Comparison of ENCODE assay signal across 2 cellular contexts in the genomic region with DNA sequence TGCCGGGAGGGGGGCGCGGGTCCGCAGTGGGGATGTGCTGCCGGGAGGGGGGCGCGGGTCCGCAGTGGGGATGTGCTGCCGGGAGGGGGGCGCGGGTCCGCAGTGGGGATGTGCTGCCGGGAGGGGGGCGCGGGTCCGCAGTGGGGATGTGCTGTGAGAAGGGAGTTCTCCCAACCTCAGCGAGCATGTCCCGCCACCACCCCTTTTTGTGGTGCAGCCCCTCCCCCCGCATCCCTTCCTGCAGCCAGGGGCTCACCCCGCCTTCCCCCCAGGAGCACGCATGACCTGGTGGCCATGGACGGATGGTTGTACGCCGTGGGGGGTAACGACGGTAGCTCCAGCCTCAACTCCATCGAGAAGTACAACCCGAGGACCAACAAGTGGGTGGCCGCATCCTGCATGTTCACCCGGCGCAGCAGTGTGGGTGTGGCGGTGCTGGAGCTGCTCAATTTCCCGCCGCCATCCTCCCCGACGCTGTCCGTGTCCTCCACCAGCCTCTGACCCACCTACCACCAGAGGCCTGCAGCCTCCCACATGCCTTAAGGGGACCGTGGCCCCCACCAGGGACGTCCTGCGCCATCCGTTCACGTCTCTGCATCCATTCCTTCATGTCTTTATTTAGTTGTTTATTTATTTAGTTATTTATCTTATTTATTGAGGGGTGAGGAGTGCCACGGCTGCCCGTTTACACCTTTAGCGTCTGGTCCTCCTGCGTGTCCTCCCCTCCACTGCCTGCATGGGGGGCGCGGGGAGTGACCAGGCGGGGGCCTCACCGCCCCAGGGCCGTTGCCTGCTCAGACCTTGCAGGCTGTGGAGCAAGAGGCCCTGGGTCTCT.
TF ChIP-seq lines count a peak whose summit lies in the region.

No MANE protein-coding gene starts in this region.

TF ChIP-seq in IMR-90, 13 proteins besides CTCF, POLR2A, EP300 and RAD21:
- no peak for TF ChIP-seq NFE2L2 (IDR thresholded peaks at IDR 0.05; ENCODE audit: low read depth, low read length)
- TF ChIP-seq RCOR1 (IDR thresholded peaks at IDR 0.05; ENCODE audit: insufficient replicate concordance, low read length): no peak
TF ChIP-seq in IMR-90: peak in this region for 0.

TF ChIP-seq in GM12878, 131 proteins besides CTCF, POLR2A, EP300 and RAD21:
- TF ChIP-seq BACH1 (IDR thresholded peaks at IDR 0.05; ENCODE audit: borderline replicate concordance) (no peak), ZNF217 (IDR thresholded peaks at IDR 0.05) (no peak), SMARCA5 (IDR thresholded peaks at IDR 0.05) (no peak), BMI1 (IDR thresholded peaks at IDR 0.05; ENCODE audit: borderline replicate concordance) (no peak), SP1 (IDR thresholded peaks at IDR 0.05; ENCODE audit: low read depth, low read length) (no peak), YY1 (IDR thresholded peaks at IDR 0.05; ENCODE audit: low read depth, low read length) (no peak), NFIC (IDR thresholded peaks at IDR 0.05; ENCODE audit: low read depth, low read length) (no peak), CHD1 (IDR thresholded peaks at IDR 0.05; ENCODE audit: low read depth, low read length) (no peak)
- TF ChIP-seq, protein P1, sequence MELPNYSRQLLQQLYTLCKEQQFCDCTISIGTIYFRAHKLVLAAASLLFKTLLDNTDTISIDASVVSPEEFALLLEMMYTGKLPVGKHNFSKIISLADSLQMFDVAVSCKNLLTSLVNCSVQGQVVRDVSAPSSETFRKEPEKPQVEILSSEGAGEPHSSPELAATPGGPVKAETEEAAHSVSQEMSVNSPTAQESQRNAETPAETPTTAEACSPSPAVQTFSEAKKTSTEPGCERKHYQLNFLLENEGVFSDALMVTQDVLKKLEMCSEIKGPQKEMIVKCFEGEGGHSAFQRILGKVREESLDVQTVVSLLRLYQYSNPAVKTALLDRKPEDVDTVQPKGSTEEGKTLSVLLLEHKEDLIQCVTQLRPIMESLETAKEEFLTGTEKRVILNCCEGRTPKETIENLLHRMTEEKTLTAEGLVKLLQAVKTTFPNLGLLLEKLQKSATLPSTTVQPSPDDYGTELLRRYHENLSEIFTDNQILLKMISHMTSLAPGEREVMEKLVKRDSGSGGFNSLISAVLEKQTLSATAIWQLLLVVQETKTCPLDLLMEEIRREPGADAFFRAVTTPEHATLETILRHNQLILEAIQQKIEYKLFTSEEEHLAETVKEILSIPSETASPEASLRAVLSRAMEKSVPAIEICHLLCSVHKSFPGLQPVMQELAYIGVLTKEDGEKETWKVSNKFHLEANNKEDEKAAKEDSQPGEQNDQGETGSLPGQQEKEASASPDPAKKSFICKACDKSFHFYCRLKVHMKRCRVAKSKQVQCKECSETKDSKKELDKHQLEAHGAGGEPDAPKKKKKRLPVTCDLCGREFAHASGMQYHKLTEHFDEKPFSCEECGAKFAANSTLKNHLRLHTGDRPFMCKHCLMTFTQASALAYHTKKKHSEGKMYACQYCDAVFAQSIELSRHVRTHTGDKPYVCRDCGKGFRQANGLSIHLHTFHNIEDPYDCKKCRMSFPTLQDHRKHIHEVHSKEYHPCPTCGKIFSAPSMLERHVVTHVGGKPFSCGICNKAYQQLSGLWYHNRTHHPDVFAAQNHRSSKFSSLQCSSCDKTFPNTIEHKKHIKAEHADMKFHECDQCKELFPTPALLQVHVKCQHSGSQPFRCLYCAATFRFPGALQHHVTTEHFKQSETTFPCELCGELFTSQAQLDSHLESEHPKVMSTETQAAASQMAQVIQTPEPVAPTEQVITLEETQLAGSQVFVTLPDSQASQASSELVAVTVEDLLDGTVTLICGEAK (IDR thresholded peaks at IDR 0.05; ENCODE audit: borderline replicate concordance): no peak
